1 cellular context compared by ENCODE assay signal in genomic region chr9:128127990-128128835, GRCh38.
TF ChIP-seq lines count a peak whose summit lies in the region.

No MANE protein-coding gene starts in this region.

TF ChIP-seq in K562, 482 proteins besides CTCF, POLR2A, EP300 and RAD21 (continued from another document and continues in another):
- no peak for TF ChIP-seq ZNF512 (tag; IDR thresholded peaks at IDR 0.05)
- 0 out of 2 replicates have a peak, but pooled peaks have one; percentile 59 for TF ChIP-seq ZNF263 (CRISPR knock-in tag; IDR thresholded peaks at IDR 0.05; ENCODE audit: borderline replicate concordance)
- TF ChIP-seq HMG20A (CRISPR knock-in tag; conservative IDR thresholded peaks at IDR 0.05), result no peak
- no peak for TF ChIP-seq PTBP1 (IDR thresholded peaks at IDR 0.05; ENCODE audit: low read depth, low read length)
- no peak for TF ChIP-seq ZNF224 (CRISPR knock-in tag; IDR thresholded peaks at IDR 0.05)
- TF ChIP-seq EGR1 (conservative IDR thresholded peaks at IDR 0.05), result peak; percentile 100
- no peak for TF ChIP-seq JUNB (CRISPR knock-in tag; conservative IDR thresholded peaks at IDR 0.05)
- TF ChIP-seq, protein P1, sequence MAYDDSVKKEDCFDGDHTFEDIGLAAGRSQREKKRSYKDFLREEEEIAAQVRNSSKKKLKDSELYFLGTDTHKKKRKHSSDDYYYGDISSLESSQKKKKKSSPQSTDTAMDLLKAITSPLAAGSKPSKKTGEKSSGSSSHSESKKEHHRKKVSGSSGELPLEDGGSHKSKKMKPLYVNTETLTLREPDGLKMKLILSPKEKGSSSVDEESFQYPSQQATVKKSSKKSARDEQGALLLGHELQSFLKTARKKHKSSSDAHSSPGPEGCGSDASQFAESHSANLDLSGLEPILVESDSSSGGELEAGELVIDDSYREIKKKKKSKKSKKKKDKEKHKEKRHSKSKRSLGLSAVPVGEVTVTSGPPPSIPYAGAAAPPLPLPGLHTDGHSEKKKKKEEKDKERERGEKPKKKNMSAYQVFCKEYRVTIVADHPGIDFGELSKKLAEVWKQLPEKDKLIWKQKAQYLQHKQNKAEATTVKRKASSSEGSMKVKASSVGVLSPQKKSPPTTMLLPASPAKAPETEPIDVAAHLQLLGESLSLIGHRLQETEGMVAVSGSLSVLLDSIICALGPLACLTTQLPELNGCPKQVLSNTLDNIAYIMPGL (CRISPR knock-in tag; IDR thresholded peaks at IDR 0.05), result no peak
- TF ChIP-seq, protein P2, sequence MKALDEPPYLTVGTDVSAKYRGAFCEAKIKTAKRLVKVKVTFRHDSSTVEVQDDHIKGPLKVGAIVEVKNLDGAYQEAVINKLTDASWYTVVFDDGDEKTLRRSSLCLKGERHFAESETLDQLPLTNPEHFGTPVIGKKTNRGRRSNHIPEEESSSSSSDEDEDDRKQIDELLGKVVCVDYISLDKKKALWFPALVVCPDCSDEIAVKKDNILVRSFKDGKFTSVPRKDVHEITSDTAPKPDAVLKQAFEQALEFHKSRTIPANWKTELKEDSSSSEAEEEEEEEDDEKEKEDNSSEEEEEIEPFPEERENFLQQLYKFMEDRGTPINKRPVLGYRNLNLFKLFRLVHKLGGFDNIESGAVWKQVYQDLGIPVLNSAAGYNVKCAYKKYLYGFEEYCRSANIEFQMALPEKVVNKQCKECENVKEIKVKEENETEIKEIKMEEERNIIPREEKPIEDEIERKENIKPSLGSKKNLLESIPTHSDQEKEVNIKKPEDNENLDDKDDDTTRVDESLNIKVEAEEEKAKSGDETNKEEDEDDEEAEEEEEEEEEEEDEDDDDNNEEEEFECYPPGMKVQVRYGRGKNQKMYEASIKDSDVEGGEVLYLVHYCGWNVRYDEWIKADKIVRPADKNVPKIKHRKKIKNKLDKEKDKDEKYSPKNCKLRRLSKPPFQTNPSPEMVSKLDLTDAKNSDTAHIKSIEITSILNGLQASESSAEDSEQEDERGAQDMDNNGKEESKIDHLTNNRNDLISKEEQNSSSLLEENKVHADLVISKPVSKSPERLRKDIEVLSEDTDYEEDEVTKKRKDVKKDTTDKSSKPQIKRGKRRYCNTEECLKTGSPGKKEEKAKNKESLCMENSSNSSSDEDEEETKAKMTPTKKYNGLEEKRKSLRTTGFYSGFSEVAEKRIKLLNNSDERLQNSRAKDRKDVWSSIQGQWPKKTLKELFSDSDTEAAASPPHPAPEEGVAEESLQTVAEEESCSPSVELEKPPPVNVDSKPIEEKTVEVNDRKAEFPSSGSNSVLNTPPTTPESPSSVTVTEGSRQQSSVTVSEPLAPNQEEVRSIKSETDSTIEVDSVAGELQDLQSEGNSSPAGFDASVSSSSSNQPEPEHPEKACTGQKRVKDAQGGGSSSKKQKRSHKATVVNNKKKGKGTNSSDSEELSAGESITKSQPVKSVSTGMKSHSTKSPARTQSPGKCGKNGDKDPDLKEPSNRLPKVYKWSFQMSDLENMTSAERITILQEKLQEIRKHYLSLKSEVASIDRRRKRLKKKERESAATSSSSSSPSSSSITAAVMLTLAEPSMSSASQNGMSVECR (CRISPR knock-in tag; IDR thresholded peaks at IDR 0.05), result peak; percentile 70
- 0 out of 4 replicates have a peak, but pooled peaks of 1 of the 2 experiments have one; percentile 58 for TF ChIP-seq UBTF (IDR thresholded peaks at IDR 0.05; ENCODE audit: borderline replicate concordance in 1 of 2, low read depth in 2 of 2, low read length in 2 of 2)
- TF ChIP-seq OTX1 (CRISPR knock-in tag; IDR thresholded peaks at IDR 0.05), result 0 out of 2 replicates have a peak, but pooled peaks have one; percentile 46
- TF ChIP-seq ZZZ3 (IDR thresholded peaks at IDR 0.05), result no peak
- TF ChIP-seq KDM5B (IDR thresholded peaks at IDR 0.05; ENCODE audit: insufficient replicate concordance, low read depth, low read length), result no peak
- no peak for TF ChIP-seq CEBPZ (IDR thresholded peaks at IDR 0.05; ENCODE audit: borderline replicate concordance, low read depth, low read length)
- TF ChIP-seq, protein P3, sequence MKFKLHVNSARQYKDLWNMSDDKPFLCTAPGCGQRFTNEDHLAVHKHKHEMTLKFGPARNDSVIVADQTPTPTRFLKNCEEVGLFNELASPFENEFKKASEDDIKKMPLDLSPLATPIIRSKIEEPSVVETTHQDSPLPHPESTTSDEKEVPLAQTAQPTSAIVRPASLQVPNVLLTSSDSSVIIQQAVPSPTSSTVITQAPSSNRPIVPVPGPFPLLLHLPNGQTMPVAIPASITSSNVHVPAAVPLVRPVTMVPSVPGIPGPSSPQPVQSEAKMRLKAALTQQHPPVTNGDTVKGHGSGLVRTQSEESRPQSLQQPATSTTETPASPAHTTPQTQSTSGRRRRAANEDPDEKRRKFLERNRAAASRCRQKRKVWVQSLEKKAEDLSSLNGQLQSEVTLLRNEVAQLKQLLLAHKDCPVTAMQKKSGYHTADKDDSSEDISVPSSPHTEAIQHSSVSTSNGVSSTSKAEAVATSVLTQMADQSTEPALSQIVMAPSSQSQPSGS (CRISPR knock-in tag; IDR thresholded peaks at IDR 0.05), result no peak
- TF ChIP-seq MEIS2 (IDR thresholded peaks at IDR 0.05; ENCODE audit: partially characterized antibody), result no peak
- TF ChIP-seq, protein P4, sequence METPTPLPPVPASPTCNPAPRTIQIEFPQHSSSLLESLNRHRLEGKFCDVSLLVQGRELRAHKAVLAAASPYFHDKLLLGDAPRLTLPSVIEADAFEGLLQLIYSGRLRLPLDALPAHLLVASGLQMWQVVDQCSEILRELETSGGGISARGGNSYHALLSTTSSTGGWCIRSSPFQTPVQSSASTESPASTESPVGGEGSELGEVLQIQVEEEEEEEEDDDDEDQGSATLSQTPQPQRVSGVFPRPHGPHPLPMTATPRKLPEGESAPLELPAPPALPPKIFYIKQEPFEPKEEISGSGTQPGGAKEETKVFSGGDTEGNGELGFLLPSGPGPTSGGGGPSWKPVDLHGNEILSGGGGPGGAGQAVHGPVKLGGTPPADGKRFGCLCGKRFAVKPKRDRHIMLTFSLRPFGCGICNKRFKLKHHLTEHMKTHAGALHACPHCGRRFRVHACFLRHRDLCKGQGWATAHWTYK (CRISPR knock-in tag; IDR thresholded peaks at IDR 0.05), result 0 out of 2 replicates have a peak, but pooled peaks have one; percentile 71
- TF ChIP-seq HMBOX1 (IDR thresholded peaks at IDR 0.05), result no peak
- no peak for TF ChIP-seq DEAF1 (CRISPR knock-in tag; IDR thresholded peaks at IDR 0.05)
- no peak for TF ChIP-seq CEBPB (tag; IDR thresholded peaks at IDR 0.05)
- TF ChIP-seq TCF7 (IDR thresholded peaks at IDR 0.05; ENCODE audit: borderline replicate concordance), result no peak
- TF ChIP-seq, protein P5, sequence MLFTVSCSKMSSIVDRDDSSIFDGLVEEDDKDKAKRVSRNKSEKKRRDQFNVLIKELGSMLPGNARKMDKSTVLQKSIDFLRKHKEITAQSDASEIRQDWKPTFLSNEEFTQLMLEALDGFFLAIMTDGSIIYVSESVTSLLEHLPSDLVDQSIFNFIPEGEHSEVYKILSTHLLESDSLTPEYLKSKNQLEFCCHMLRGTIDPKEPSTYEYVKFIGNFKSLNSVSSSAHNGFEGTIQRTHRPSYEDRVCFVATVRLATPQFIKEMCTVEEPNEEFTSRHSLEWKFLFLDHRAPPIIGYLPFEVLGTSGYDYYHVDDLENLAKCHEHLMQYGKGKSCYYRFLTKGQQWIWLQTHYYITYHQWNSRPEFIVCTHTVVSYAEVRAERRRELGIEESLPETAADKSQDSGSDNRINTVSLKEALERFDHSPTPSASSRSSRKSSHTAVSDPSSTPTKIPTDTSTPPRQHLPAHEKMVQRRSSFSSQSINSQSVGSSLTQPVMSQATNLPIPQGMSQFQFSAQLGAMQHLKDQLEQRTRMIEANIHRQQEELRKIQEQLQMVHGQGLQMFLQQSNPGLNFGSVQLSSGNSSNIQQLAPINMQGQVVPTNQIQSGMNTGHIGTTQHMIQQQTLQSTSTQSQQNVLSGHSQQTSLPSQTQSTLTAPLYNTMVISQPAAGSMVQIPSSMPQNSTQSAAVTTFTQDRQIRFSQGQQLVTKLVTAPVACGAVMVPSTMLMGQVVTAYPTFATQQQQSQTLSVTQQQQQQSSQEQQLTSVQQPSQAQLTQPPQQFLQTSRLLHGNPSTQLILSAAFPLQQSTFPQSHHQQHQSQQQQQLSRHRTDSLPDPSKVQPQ (CRISPR knock-in tag; IDR thresholded peaks at IDR 0.05; ENCODE audit: borderline replicate concordance), result no peak
- no peak for TF ChIP-seq NR4A1 (CRISPR knock-in tag; IDR thresholded peaks at IDR 0.05)
- TF ChIP-seq NR4A1 (tag; IDR thresholded peaks at IDR 0.05), result no peak
- no peak for TF ChIP-seq ZNF780A (CRISPR knock-in tag; IDR thresholded peaks at IDR 0.05)
- TF ChIP-seq BMI1 (IDR thresholded peaks at IDR 0.05; ENCODE audit: low read length), result no peak
- TF ChIP-seq DIDO1 (tag; IDR thresholded peaks at IDR 0.05; ENCODE audit: low read depth), result no peak
- no peak for TF ChIP-seq SAFB (IDR thresholded peaks at IDR 0.05; ENCODE audit: borderline replicate concordance, low read depth, low read length)
- no peak for TF ChIP-seq NR2C1 (IDR thresholded peaks at IDR 0.05)
- TF ChIP-seq NR2C1 (tag; IDR thresholded peaks at IDR 0.05), result no peak
